ENCODE assay signal across 9 cellular contexts in the genomic region with DNA sequence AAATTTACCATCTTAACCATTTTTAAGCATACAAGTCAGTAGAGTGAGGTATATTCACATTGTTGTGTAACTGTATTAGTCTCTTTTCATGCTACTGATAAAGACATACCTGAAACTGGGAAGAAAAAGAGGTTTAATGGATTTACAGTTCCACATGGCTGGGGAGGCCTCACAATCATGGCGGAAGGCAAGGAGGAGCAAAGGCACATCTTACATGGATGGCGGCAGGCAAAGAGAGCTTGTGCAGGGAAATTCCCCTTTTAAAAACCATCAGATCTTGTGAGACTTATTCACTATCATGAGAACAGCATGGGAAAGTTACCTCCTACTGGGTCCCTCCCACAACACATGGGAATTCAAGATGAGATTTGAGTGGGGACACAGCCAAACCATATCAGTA. TPM values are rescaled to one million over a fixed set of nuclear protein-coding genes. Genes with fewer than 3 reads are reported as not detected.
DNase-seq lines count a peak whose midpoint lies in the region; ATAC-seq, FAIRE-seq and TF ChIP-seq lines count a peak whose summit lies in the region.
"Not testable (repeated sequence)": the region's sequence is repeated elsewhere in the genome, so short reads cannot be mapped to it uniquely, and the experiment has no call there.
"Had no signal": no experiment of that assay in that cellular context is flagged by ENCODE, and none has a peak within 500 bp of the region (broad histone marks: within the 10 kb centered on the region; RNA-seq: fewer than 3 reads in every experiment).

No MANE protein-coding gene starts in this region.

- peak overlapping the region; percentile 60 for H3K4me3 Mint-ChIP-seq in astrocyte (ENCODE audit: unreplicated experiment)
- H3K4me3 Mint-ChIP-seq in progenitor cell of endocrine pancreas (ENCODE audit: low read depth) = not testable (repeated sequence)

- H3K9me3 Mint-ChIP-seq in astrocyte (ENCODE audit: unreplicated experiment) = peaks cover 20% of the 10 kb centered on the region
- not testable (repeated sequence) for H3K9me3 Mint-ChIP-seq in progenitor cell of endocrine pancreas (ENCODE audit: low read depth)

- not testable (repeated sequence) for H2AFZ ChIP-seq in astrocyte (ENCODE audit: low read depth, low read length)

- DNase-seq in astrocyte (ENCODE audit: low read depth); esophagus muscularis mucosa (ENCODE audit: extremely low spot score); right atrium auricular region (ENCODE audit: low spot score); progenitor cell of endocrine pancreas (ENCODE audit: low spot score, unreplicated experiment); upper lobe of right lung: not testable (repeated sequence)

- POLR2A ChIA-PET in HEK293 (lab: Yijun Ruan, JAX) = not testable (repeated sequence)

- H3K27ac ChIP-seq in HEK293 (ENCODE audit: extremely low read depth, low read depth, low read length); astrocyte (ENCODE audit: low read depth, low read length): not testable (repeated sequence)
- peak overlapping the region; percentile 80 to 84 (median 82) for H3K27ac ChIP-seq in esophagus muscularis mucosa (replicated peaks in 1 of 4)
- H3K27ac ChIP-seq in right atrium auricular region = peak overlapping the region; percentile 85 to 87
- peak overlapping the region; percentile 97 for H3K27ac ChIP-seq in subcutaneous abdominal adipose tissue (ENCODE audit: low read depth, low read length)
- peak overlapping the region; percentile 26 for H3K27ac ChIP-seq in upper lobe of right lung

- not testable (repeated sequence) for FAIRE-seq in astrocyte (lab: Jason Lieb, UNC)

- H3K27ac Mint-ChIP-seq in astrocyte (ENCODE audit: unreplicated experiment) = not testable (repeated sequence)
- peak overlapping the region; percentile 72 for H3K27ac Mint-ChIP-seq in progenitor cell of endocrine pancreas

- not testable (repeated sequence) for H3K4me1 ChIP-seq in HEK293 (ENCODE audit: control insufficient read depth, insufficient read depth, low read length)
- H3K4me1 ChIP-seq in astrocyte (ENCODE audit: insufficient read depth, low read length) (peaks cover 24% of the 10 kb centered on the region), esophagus muscularis mucosa (peaks cover 23 to 38% (median 30%) of the 10 kb centered on the region in 4 donors), right atrium auricular region (peaks cover 0 to 42% of the 10 kb centered on the region in 2 donors), subcutaneous abdominal adipose tissue (ENCODE audit: control insufficient read depth in 5 of 5, insufficient read depth in 5 of 5, low read length in 5 of 5) (peaks cover 12 to 39% (median 27%) of the 10 kb centered on the region in 5 donors), upper lobe of right lung (peaks cover 32% of the 10 kb centered on the region)

- TF ChIP-seq EP300 in esophagus muscularis mucosa (IDR thresholded peaks at IDR 0.05) = not testable (repeated sequence)

- not testable (repeated sequence) for H4K20me1 ChIP-seq in astrocyte (ENCODE audit: insufficient read depth, low read length)

- H3K4me3 ChIP-seq in HEK293 (ENCODE audit: low read depth, low read length); astrocyte (ENCODE audit: insufficient read depth, low read depth, low read length); esophagus muscularis mucosa; right atrium auricular region; subcutaneous abdominal adipose tissue (ENCODE audit: low read depth in 1 of 5, low read length in 5 of 5); upper lobe of right lung: not testable (repeated sequence)

- 94% methylated on average over 2 of the region's 2 CpGs for WGBS in esophagus muscularis mucosa

- H3K36me3 Mint-ChIP-seq in astrocyte (ENCODE audit: low read depth, unreplicated experiment) = peaks cover 18% of the 10 kb centered on the region
- not testable (repeated sequence) for H3K36me3 Mint-ChIP-seq in progenitor cell of endocrine pancreas (ENCODE audit: insufficient read depth)

- not testable (repeated sequence) for H3K4me2 ChIP-seq in astrocyte (ENCODE audit: low read length)

- CTCF ChIA-PET in HEK293 (lab: Yijun Ruan, JAX) = interaction anchor here (1.7 kb wide), 1 partner anchor 92 kb away, joined by 6 read pairs; no protein-coding TSS in a partner anchor

- peaks cover 28% of the 10 kb centered on the region for H3K4me1 Mint-ChIP-seq in astrocyte (ENCODE audit: low read depth, unreplicated experiment)
- peaks cover 26% of the 10 kb centered on the region for H3K4me1 Mint-ChIP-seq in progenitor cell of endocrine pancreas (ENCODE audit: low read depth)

- H3K79me2 ChIP-seq in astrocyte (ENCODE audit: insufficient read depth, low read length) = not testable (repeated sequence)

- H3K27me3 ChIP-seq in astrocyte (ENCODE audit: insufficient read depth, low read length); esophagus muscularis mucosa; right atrium auricular region; subcutaneous abdominal adipose tissue (ENCODE audit: control insufficient read depth in 5 of 5, insufficient read depth in 4 of 5, low read length in 5 of 5); upper lobe of right lung: not testable (repeated sequence)

- TF ChIP-seq POLR2A in esophagus muscularis mucosa (IDR thresholded peaks at IDR 0.05; ENCODE audit: low read depth) = not testable (repeated sequence)

- H3K36me3 ChIP-seq in HEK293 (ENCODE audit: control insufficient read depth in 2 of 2, insufficient read depth in 1 of 2, low read length in 2 of 2); astrocyte (ENCODE audit: insufficient read depth, low read length); esophagus muscularis mucosa; subcutaneous abdominal adipose tissue (ENCODE audit: control insufficient read depth in 5 of 5, insufficient read depth in 5 of 5, low read length in 5 of 5); upper lobe of right lung: not testable (repeated sequence)
- peaks cover 44% of the 10 kb centered on the region for H3K36me3 ChIP-seq in right atrium auricular region

- intact Hi-C loops in esophagus muscularis mucosa (cut with DNase I); upper lobe of right lung (cut with DNase I): not testable (repeated sequence)

- not testable (repeated sequence) for H3K9me3 ChIP-seq in HEK293 (ENCODE audit: control insufficient read depth, insufficient read depth, low read depth, low read length); astrocyte (ENCODE audit: insufficient read depth, low read depth, low read length); esophagus muscularis mucosa; right atrium auricular region; subcutaneous abdominal adipose tissue (ENCODE audit: control insufficient read depth in 5 of 5, low read length in 5 of 5); upper lobe of right lung

- H3K27me3 Mint-ChIP-seq in astrocyte (ENCODE audit: low read depth, unreplicated experiment) = peaks cover 19% of the 10 kb centered on the region
- not testable (repeated sequence) for H3K27me3 Mint-ChIP-seq in progenitor cell of endocrine pancreas

- not testable (repeated sequence) for H3K9ac ChIP-seq in astrocyte (ENCODE audit: low read length); subcutaneous abdominal adipose tissue (ENCODE audit: low read length in 5 of 5)

- not testable (repeated sequence) for TF ChIP-seq CTCF in HEK293 (tag by site-specific recombination; IDR thresholded peaks at IDR 0.05); astrocyte (IDR thresholded peaks at IDR 0.05; ENCODE audit: insufficient read depth, low read depth, low read length); esophagus muscularis mucosa (IDR thresholded peaks at IDR 0.05); right atrium auricular region (IDR thresholded peaks at IDR 0.05); progenitor cell of endocrine pancreas (IDR thresholded peaks at IDR 0.05; ENCODE audit: unreplicated experiment); upper lobe of right lung (IDR thresholded peaks at IDR 0.05)

- ATAC-seq in upper lobe of right lung = not testable (repeated sequence)

RNA-seq across cellular contexts. Expression of a gene that starts 14.9 kb away (rescaled TPM):
- total RNA-seq in astrocyte = 22.7 and 38.5 TPM in 2 replicates
- under 1 TPM in 2 of 4 donors, not detected in 2; 0.50 to 0.52 TPM for total RNA-seq in esophagus muscularis mucosa
- 1,000 to 10,000 TPM; 3,895 to 5,829 TPM for total RNA-seq in right atrium auricular region
- 0.86 and 1.1 TPM in 2 replicates for total RNA-seq in progenitor cell of endocrine pancreas
- 2.2 TPM for total RNA-seq in upper lobe of right lung
- total RNA-seq: A673, M059J had no signal

RNA-seq across cellular contexts. Expression of a gene that starts 29.6 kb away (rescaled TPM):
- total RNA-seq in astrocyte = 44.0 and 59.2 TPM in 2 replicates
- total RNA-seq in esophagus muscularis mucosa = 10 to 100 TPM; 48.6 to 61.5 (median 54.9) TPM
- total RNA-seq in right atrium auricular region = 10 to 100 TPM in 1 of 2 donors, 1 to 10 TPM in 1; 3.0 to 13.6 TPM
- not detected in 2 replicates for total RNA-seq in progenitor cell of endocrine pancreas
- total RNA-seq in upper lobe of right lung = 6.6 TPM
- total RNA-seq: A673 had no signal

RNA-seq across cellular contexts. Expression of a gene that starts 35.0 kb away (rescaled TPM):
- 137 and 151 TPM in 2 replicates for total RNA-seq in astrocyte
- 10 to 100 TPM; 48.2 to 51.1 (median 49.1) TPM for total RNA-seq in esophagus muscularis mucosa
- 10 to 100 TPM; 39.3 to 46.6 TPM for total RNA-seq in right atrium auricular region
- total RNA-seq in progenitor cell of endocrine pancreas = 79.1 and 87.4 TPM in 2 replicates
- 72.1 TPM for total RNA-seq in upper lobe of right lung

Comparison
In these comparisons a context has a peak if more than half of its experiments do, and no peak if none do; other contexts are left out.
1. RNA of a gene that starts 14.9 kb away (total RNA-seq): 3,895 to 5,829 TPM in right atrium auricular region; 22.7 to 38.5 TPM in astrocyte, 2.2 TPM in upper lobe of right lung (single experiment), 0.86 to 1.1 TPM in progenitor cell of endocrine pancreas and 0.50 to 0.52 TPM in esophagus muscularis mucosa; every median in the first group is over 10 times any median in the second.